In the genomic region with DNA sequence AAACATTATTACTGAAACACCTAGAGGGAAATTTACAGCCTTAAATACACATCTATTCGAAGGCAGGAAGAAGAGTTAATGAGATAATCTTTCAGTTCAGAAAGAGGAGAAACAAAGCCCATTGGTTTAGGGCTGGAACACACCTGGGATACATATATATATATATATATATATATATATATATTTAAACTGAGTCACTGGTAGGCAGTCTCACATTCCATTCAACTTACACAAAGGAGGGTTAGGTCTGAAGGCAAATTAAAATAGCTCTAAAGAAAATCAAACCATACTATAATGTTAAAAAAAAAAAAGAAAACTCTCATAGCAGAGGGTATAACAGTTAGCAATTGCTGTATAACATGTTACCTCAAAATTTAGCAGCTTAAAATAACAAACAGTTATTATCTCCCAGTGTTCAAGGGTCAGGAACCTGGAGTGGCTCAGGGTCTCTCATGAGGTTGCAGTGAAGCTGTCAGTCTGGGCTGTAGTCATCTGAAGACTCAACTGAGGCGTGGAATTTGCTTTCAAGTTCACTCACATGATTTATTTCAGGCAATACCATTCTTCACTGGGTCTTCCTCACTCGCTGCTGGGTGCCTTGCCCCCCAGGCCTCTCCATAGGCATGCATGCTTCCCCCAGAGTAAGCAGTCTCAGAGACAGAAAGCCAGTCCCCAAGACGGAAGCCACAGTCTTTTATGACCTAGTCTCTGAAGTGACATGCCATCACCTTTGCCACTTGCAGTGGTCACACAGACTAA, we compare ENCODE assay signal across 21 cellular contexts.
"Had no signal": no experiment of that assay in that cellular context is flagged by ENCODE, and none has a peak within 500 bp of the region (broad histone marks: within the 10 kb centered on the region; RNA-seq: fewer than 3 reads in every experiment).

No MANE protein-coding gene starts in this region.

- DNase-seq: effector memory CD4-positive, alpha-beta T cell; esophagus squamous epithelium; foreskin fibroblast; immature natural killer cell; left colon; left ventricle myocardium superior; mesendoderm; naive B cell; nephron progenitor cell; psoas muscle; retina; right lobe of liver; spleen; stimulated activated CD4-positive, alpha-beta T cell treated with anti-CD3 and anti-CD28 coated beads, Interleukin-15, amount 100 ng/mL, for 24 hours; stimulated activated CD4-positive, alpha-beta T cell treated with anti-CD3 and anti-CD28 coated beads, Interleukin-2, amount 100 ng/mL, for 24 hours; stimulated activated CD4-positive, alpha-beta T cell treated with anti-CD3 and anti-CD28 coated beads, Interleukin-4, amount 100 ng/mL, for 4 hours; stimulated activated naive B cell treated with anti-CD40 and anti-IgM and Interleukin-4, amounts not matched to agents 10 μg/mL and 1 μg/mL and 100 μg/mL, for 72 hours; stimulated activated naive CD8-positive, alpha-beta T cell treated with anti-CD3 and anti-CD28 coated beads, Interleukin-15, amount 100 ng/mL, for 72 hours; testis; transverse colon had no signal

- H3K4me1 Mint-ChIP-seq: immature natural killer cell; naive B cell; stimulated activated naive B cell treated with anti-CD40 and anti-IgM and Interleukin-4, amounts not matched to agents 10 μg/mL and 1 μg/mL and 100 μg/mL, for 72 hours; stimulated activated naive CD8-positive, alpha-beta T cell treated with anti-CD3 and anti-CD28 coated beads, Interleukin-15, amount 100 ng/mL, for 72 hours had no signal

- H3K4me1 ChIP-seq: esophagus squamous epithelium, parathyroid adenoma, psoas muscle, right lobe of liver, spleen, testis, transverse colon had no signal

- H3K27ac ChIP-seq: esophagus squamous epithelium, parathyroid adenoma, psoas muscle, right lobe of liver, spleen, testis, transverse colon had no signal

- H3K9me3 ChIP-seq: esophagus squamous epithelium, psoas muscle, right lobe of liver, testis, transverse colon had no signal

- H3K4me3 Mint-ChIP-seq: immature natural killer cell; naive B cell; nephron progenitor cell; stimulated activated naive B cell treated with anti-CD40 and anti-IgM and Interleukin-4, amounts not matched to agents 10 μg/mL and 1 μg/mL and 100 μg/mL, for 72 hours; stimulated activated naive CD8-positive, alpha-beta T cell treated with anti-CD3 and anti-CD28 coated beads, Interleukin-15, amount 100 ng/mL, for 72 hours had no signal

- H3K27me3 ChIP-seq: esophagus squamous epithelium, right lobe of liver, spleen, testis, transverse colon had no signal

- H3K9me3 Mint-ChIP-seq: stimulated activated naive CD8-positive, alpha-beta T cell treated with anti-CD3 and anti-CD28 coated beads, Interleukin-15, amount 100 ng/mL, for 72 hours had no signal

- H3K36me3 Mint-ChIP-seq: immature natural killer cell; naive B cell; stimulated activated naive B cell treated with anti-CD40 and anti-IgM and Interleukin-4, amounts not matched to agents 10 μg/mL and 1 μg/mL and 100 μg/mL, for 72 hours had no signal

- H3K4me3 ChIP-seq: esophagus squamous epithelium, psoas muscle, right lobe of liver, spleen, testis, transverse colon had no signal

- H3K79me2 ChIP-seq: parathyroid adenoma had no signal

- H3K27me3 Mint-ChIP-seq: naive B cell; stimulated activated naive B cell treated with anti-CD40 and anti-IgM and Interleukin-4, amounts not matched to agents 10 μg/mL and 1 μg/mL and 100 μg/mL, for 72 hours; stimulated activated naive CD8-positive, alpha-beta T cell treated with anti-CD3 and anti-CD28 coated beads, Interleukin-15, amount 100 ng/mL, for 72 hours had no signal

- H3K36me3 ChIP-seq: esophagus squamous epithelium, right lobe of liver, spleen, transverse colon had no signal

- H2AFZ ChIP-seq: parathyroid adenoma had no signal

- ATAC-seq: left colon; left ventricle myocardium superior; psoas muscle; right lobe of liver; stimulated activated naive B cell treated with anti-CD40 and anti-IgM and Interleukin-4, amounts not matched to agents 10 μg/mL and 1 μg/mL and 100 μg/mL, for 72 hours; stimulated activated naive CD8-positive, alpha-beta T cell treated with anti-CD3 and anti-CD28 coated beads, Interleukin-15, amount 100 ng/mL, for 72 hours had no signal

- H3K27ac Mint-ChIP-seq: immature natural killer cell; naive B cell; nephron progenitor cell; stimulated activated naive B cell treated with anti-CD40 and anti-IgM and Interleukin-4, amounts not matched to agents 10 μg/mL and 1 μg/mL and 100 μg/mL, for 72 hours; stimulated activated naive CD8-positive, alpha-beta T cell treated with anti-CD3 and anti-CD28 coated beads, Interleukin-15, amount 100 ng/mL, for 72 hours had no signal

- H3K9ac ChIP-seq: parathyroid adenoma had no signal
